1 cellular context compared by ENCODE assay signal in the genomic region with DNA sequence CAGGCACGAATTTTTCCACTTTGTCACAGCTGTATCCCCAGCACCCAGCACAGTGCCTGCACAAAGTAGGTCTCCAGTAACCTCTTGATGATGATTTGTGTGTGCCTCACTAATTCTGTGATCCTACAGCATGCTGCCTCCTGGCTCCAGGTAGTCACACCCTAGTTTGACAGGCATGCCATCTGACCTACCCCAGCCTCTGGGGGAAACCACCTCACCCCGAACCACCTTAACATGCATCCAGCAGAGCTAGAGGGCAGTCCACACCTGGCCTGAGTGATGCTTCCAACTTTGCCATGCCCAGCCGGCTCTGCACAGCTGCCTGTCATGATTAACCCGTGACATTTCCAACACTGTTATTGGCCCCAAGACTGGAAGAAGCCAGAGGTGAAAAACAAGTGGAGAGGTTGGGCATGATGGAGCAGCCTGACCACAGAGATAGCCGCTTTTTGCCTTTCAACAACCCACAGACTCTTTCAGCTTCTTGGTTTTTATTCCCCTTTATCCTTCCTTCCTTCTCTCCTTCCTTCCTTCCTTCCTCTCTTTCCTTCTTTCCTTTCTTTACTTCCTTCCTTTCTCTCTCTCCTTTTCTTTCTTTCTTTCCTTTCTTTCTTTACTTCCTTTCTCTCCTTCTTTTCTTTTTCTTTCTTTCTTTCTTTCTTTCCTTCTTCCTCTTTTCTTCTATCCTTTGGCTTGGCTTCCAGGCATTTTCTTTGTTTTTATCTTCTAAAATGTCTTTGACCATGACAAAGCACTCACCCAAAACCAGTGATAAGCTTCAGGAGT.
TF ChIP-seq lines count a peak whose summit lies in the region.

No MANE protein-coding gene starts in this region.

TF ChIP-seq in H1, 55 proteins besides CTCF, POLR2A, EP300 and RAD21:
- no peak for TF ChIP-seq ASH2L (IDR thresholded peaks at IDR 0.05; ENCODE audit: low read length)
- no peak for TF ChIP-seq CHD7 (IDR thresholded peaks at IDR 0.05; ENCODE audit: insufficient replicate concordance, low read length)
- TF ChIP-seq USF2 (IDR thresholded peaks at IDR 0.05; ENCODE audit: low read length): no peak
- no peak for TF ChIP-seq JUND (IDR thresholded peaks at IDR 0.05; ENCODE audit: low read length)
